Comparison of ENCODE assay signal across 20 cellular contexts in genomic region chr10:519055-519715, GRCh38.
DNase-seq lines count a peak whose midpoint lies in the region; ATAC-seq and TF ChIP-seq lines count a peak whose summit lies in the region.
"Had no signal": no experiment of that assay in that cellular context is flagged by ENCODE, and none has a peak within 500 bp of the region (broad histone marks: within the 10 kb centered on the region; RNA-seq: fewer than 3 reads in every experiment).

No MANE protein-coding gene starts in this region.

- H3K27ac Mint-ChIP-seq in brain: peak overlapping the region in 3 of 5 experiments; percentile 80 to 88 (median 88)
- H3K27ac Mint-ChIP-seq: B cell; CD4-positive, alpha-beta T cell; GM23338; IgD-negative memory B cell had no signal

- H3K9me3 Mint-ChIP-seq in brain: peaks cover 0 to 2% (median 0%) of the 10 kb centered on the region in 5 experiments
- H3K9me3 Mint-ChIP-seq: CD4-positive, alpha-beta T cell; IgD-negative memory B cell had no signal

- no peak for TF ChIP-seq CTCF in brain (conservative IDR thresholded peaks at IDR 0.05)

- DNase-seq in activated effector memory CD4-positive, alpha-beta T cell treated with anti-CD3 and anti-CD28 coated beads, Interleukin-2, amount 50 U/mL, for 16 hours: peak; percentile 52
- DNase-seq in activated effector memory CD4-positive, alpha-beta T cell treated with Interleukin-2 at 50 U/mL for 16 hours: no peak
- DNase-seq in posterior vena cava (ENCODE audit: low spot score): peak; percentile 71
- DNase-seq in OCI-M2 (lab: John Stamatoyannopoulos, UW; ENCODE audit: unreplicated experiment): no peak
- DNase-seq in NCI-H446 (lab: John Stamatoyannopoulos, UW): no peak
- DNase-seq: CD4-positive, alpha-beta T cell; Kasumi-1; MG63; NCI-H1092; NCI-H1436 treated with DMSO at 0.1 percent for 48 hours; NCI-H2029; NCI-H226; NCI-H524 treated with DMSO at 0.1 percent for 48 hours; Right ventricle myocardium superior had no signal

- H3K27me3 Mint-ChIP-seq in brain: no peaks in the 10 kb centered on the region

- H3K4me3 Mint-ChIP-seq in brain: no peak overlapping the region
- H3K4me3 Mint-ChIP-seq: B cell; CD4-positive, alpha-beta T cell; GM23338; IgD-negative memory B cell had no signal

- peaks cover 82% of the 10 kb centered on the region for H3K4me1 Mint-ChIP-seq in brain

- peaks cover 5% of the 10 kb centered on the region for H3K36me3 Mint-ChIP-seq in brain

- no peak for ATAC-seq in HG03354 (IDR thresholded peaks at IDR 0.05; ENCODE audit: poor library complexity, severe bottlenecking, unreplicated experiment)
- ATAC-seq: GM23338, HCT116 had no signal

- intact Hi-C loops in posterior vena cava (cut with DNase I): loop anchor here in 1 of 2 donors (10.0 kb wide), 1 partner anchor 266 kb away; no protein-coding TSS in a partner anchor

Comparison
In these comparisons a context has a peak if more than half of its experiments do, and no peak if none do; other contexts are left out.
1. DNase-seq: peak in activated effector memory CD4-positive, alpha-beta T cell treated with anti-CD3 and anti-CD28 coated beads, Interleukin-2, amount 50 U/mL, for 16 hours (single experiment) and posterior vena cava (single experiment); none in activated effector memory CD4-positive, alpha-beta T cell treated with Interleukin-2 at 50 U/mL for 16 hours (single experiment), OCI-M2 (single experiment) and NCI-H446 (0 of 2).